In the genomic region with DNA sequence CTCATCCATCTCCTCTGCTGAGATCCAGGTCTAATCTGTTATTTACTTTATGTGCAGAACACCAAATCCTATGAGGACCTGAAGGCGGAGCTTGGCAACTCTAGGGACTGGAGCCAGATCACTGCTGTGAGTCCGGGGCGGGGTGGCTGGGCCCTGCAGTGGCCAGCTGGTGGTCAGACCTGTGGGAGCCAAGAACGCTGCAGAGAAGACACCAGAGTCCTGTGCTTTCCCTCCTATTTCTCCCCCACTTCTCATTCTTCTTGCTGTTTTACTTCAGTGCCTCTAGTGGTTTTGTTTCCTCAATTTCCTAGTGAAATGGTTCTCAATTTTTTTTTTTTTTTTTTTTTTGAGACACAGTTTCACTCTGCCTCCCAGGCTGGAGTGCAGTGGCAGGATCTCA, we compare ENCODE assay signal across 14 cellular contexts. TPM values are rescaled to one million over a fixed set of nuclear protein-coding genes. Genes with fewer than 3 reads are reported as not detected.
DNase-seq lines count a peak whose midpoint lies in the region; ATAC-seq, FAIRE-seq and TF ChIP-seq lines count a peak whose summit lies in the region.
"Had no signal": no experiment of that assay in that cellular context is flagged by ENCODE, and none has a peak within 500 bp of the region (broad histone marks: within the 10 kb centered on the region; RNA-seq: fewer than 3 reads in every experiment).

No MANE protein-coding gene starts in this region.

- H3K36me3 ChIP-seq in OCI-LY3 (replicated peaks; ENCODE audit: low read depth, low read length) = no peaks in the 10 kb centered on the region
- H3K36me3 ChIP-seq: SJSA1 had no signal

- in situ Hi-C loops in GM13976 (cut with MboI; ENCODE audit: low sequenced_read_pairs, unreplicated experiment) = no loop called here

- no peak for FAIRE-seq in frontal cortex (lab: Jason Lieb, UNC)

- H3K27me3 Mint-ChIP-seq in stimulated activated memory B cell treated with anti-CD40 and anti-IgM and Interleukin-4, amounts not matched to agents 10 μg/mL and 1 μg/mL and 100 μg/mL, for 72 hours = no peaks in the 10 kb centered on the region

- ATAC-seq in right cardiac atrium (peak; percentile 56 to 63), GM18907 (IDR thresholded peaks at IDR 0.05; ENCODE audit: unreplicated experiment) (no peak)
- no peak for ATAC-seq in stimulated activated memory B cell treated with anti-CD40 and anti-IgM and Interleukin-4, amounts not matched to agents 10 μg/mL and 1 μg/mL and 100 μg/mL, for 72 hours

- no peaks in the 10 kb centered on the region for H3K9me3 Mint-ChIP-seq in stimulated activated memory B cell treated with anti-CD40 and anti-IgM and Interleukin-4, amounts not matched to agents 10 μg/mL and 1 μg/mL and 100 μg/mL, for 72 hours

- 45% methylated on average over 4 of the region's 4 CpGs for WGBS in right cardiac atrium

- H3K27ac ChIP-seq in OCI-LY3 (ENCODE audit: low read length) (no peak overlapping the region), right cardiac atrium (ENCODE audit: low read length) (no peak overlapping the region)
- H3K27ac ChIP-seq: HL-60, SJSA1 had no signal

- no peak overlapping the region for H3K9ac ChIP-seq in OCI-LY3 (ENCODE audit: low read length)

- no peaks in the 10 kb centered on the region for H4K20me1 ChIP-seq in OCI-LY3 (ENCODE audit: insufficient read depth, low read length)

- no peak overlapping the region for H3K4me3 Mint-ChIP-seq in stimulated activated memory B cell treated with anti-CD40 and anti-IgM and Interleukin-4, amounts not matched to agents 10 μg/mL and 1 μg/mL and 100 μg/mL, for 72 hours

- H3K4me1 Mint-ChIP-seq in stimulated activated memory B cell treated with anti-CD40 and anti-IgM and Interleukin-4, amounts not matched to agents 10 μg/mL and 1 μg/mL and 100 μg/mL, for 72 hours = peaks cover 19% of the 10 kb centered on the region

- intact Hi-C loops in right cardiac atrium (cut with DNase I) = no loop called here

- no peak overlapping the region for H2AFZ ChIP-seq in OCI-LY3 (ENCODE audit: low read depth, low read length)

- H3K9me3 ChIP-seq in OCI-LY3 (ENCODE audit: insufficient read depth, low read length) (no peaks in the 10 kb centered on the region), right cardiac atrium (ENCODE audit: control insufficient read depth, low read length) (no peaks in the 10 kb centered on the region)
- H3K9me3 ChIP-seq: SJSA1 had no signal

- TF ChIP-seq CTCF in GM13976 (IDR thresholded peaks at IDR 0.05; ENCODE audit: borderline replicate concordance, control extremely low read depth, extremely low read depth, insufficient read depth, missing control alignments) (no peak), OCI-LY3 (IDR thresholded peaks at IDR 0.05; ENCODE audit: low read depth, low read length) (no peak)

- H3K36me3 Mint-ChIP-seq in stimulated activated memory B cell treated with anti-CD40 and anti-IgM and Interleukin-4, amounts not matched to agents 10 μg/mL and 1 μg/mL and 100 μg/mL, for 72 hours = no peaks in the 10 kb centered on the region

- H3K79me2 ChIP-seq in OCI-LY3 (ENCODE audit: low read length) = no peaks in the 10 kb centered on the region

- H3K27me3 ChIP-seq in OCI-LY3 (ENCODE audit: low read depth, low read length) = no peaks in the 10 kb centered on the region
- no peaks in the 10 kb centered on the region for H3K27me3 ChIP-seq in right cardiac atrium (ENCODE audit: control insufficient read depth, insufficient read depth)
- H3K27me3 ChIP-seq: SJSA1 had no signal

- H3K4me2 ChIP-seq in OCI-LY3 (ENCODE audit: low read length) = peak overlapping the region; percentile 0; the same call in 1 of the 2 replicates

- H3K4me1 ChIP-seq in OCI-LY3 (ENCODE audit: low read length) (peaks cover 13% of the 10 kb centered on the region), right cardiac atrium (ENCODE audit: control insufficient read depth, insufficient read depth, low read length) (no peaks in the 10 kb centered on the region)
- H3K4me1 ChIP-seq: SJSA1 had no signal

- peak overlapping the region; percentile 3 for H3K27ac Mint-ChIP-seq in stimulated activated memory B cell treated with anti-CD40 and anti-IgM and Interleukin-4, amounts not matched to agents 10 μg/mL and 1 μg/mL and 100 μg/mL, for 72 hours

- H3K4me3 ChIP-seq in OCI-LY3 (ENCODE audit: low read length) (no peak overlapping the region), right cardiac atrium (ENCODE audit: low read length) (no peak overlapping the region)
- H3K4me3 ChIP-seq: SJSA1 had no signal

- DNase-seq in GM13976 (ENCODE audit: low spot score) = peak; percentile 33
- peak in 2 of 3 donors; percentile 74 to 80 for DNase-seq in right cardiac atrium
- no peak for DNase-seq in frontal cortex (ENCODE audit: low spot score in 2 of 2)
- DNase-seq in DMS79 treated with DMSO at 0.1 percent for 48 hours (lab: John Stamatoyannopoulos, UW) = no peak
- no peak for DNase-seq in islet precursor cell
- DNase-seq: activated CD4-positive, alpha-beta T cell treated with anti-CD3 and anti-CD28 coated beads, Interleukin-2, amount 50 U/mL, for 48 hours; cortex of kidney; NCI-H2081 treated with DMSO at 0.1 percent for 48 hours had no signal

RNA-seq across cellular contexts. Expression of a gene that starts 19.7 kb away (rescaled TPM):
- total RNA-seq in right cardiac atrium = not detected
- 0.11 TPM for polyA plus RNA-seq in right cardiac atrium
- not detected for total RNA-seq in frontal cortex
- total RNA-seq: H4, SJSA1 had no signal

RNA-seq across cellular contexts. Expression of a gene that starts 38.9 kb away (rescaled TPM):
- 100 to 1,000 TPM in 3 of 4 donors, 10 to 100 TPM in 1; 99.9 to 118 (median 116) TPM for total RNA-seq in right cardiac atrium
- polyA plus RNA-seq in right cardiac atrium = 85.9 TPM
- total RNA-seq in frontal cortex = 7.7 TPM

RNA-seq across cellular contexts. Expression of a gene that starts 56.5 kb away (rescaled TPM):
- total RNA-seq in right cardiac atrium (10 to 100 TPM in 2 of 4 donors, 1 to 10 TPM in 2; 6.4 to 19.5 (median 12.5) TPM), frontal cortex (0.82 TPM)
- polyA plus RNA-seq in right cardiac atrium = 13.8 TPM

Comparison
In these comparisons a context has a peak if more than half of its experiments do, and no peak if none do; other contexts are left out.
1. DNase-seq: peak in GM13976 (single experiment) and right cardiac atrium (2 of 3); none in frontal cortex (0 of 2), DMS79 treated with DMSO at 0.1 percent for 48 hours (single experiment) and islet precursor cell (single experiment).
2. ATAC-seq: peak in right cardiac atrium (2 of 2); none in stimulated activated memory B cell treated with anti-CD40 and anti-IgM and Interleukin-4, amounts not matched to agents 10 μg/mL and 1 μg/mL and 100 μg/mL, for 72 hours (single experiment) and GM18907 (single experiment).
3. RNA of a gene that starts 38.9 kb away (total RNA-seq): 99.9 to 118 TPM in right cardiac atrium; 7.7 TPM in frontal cortex (single experiment); every median in the first group is over 10 times any median in the second.